Comparison of ENCODE assay signal across 8 cellular contexts in the genomic region with DNA sequence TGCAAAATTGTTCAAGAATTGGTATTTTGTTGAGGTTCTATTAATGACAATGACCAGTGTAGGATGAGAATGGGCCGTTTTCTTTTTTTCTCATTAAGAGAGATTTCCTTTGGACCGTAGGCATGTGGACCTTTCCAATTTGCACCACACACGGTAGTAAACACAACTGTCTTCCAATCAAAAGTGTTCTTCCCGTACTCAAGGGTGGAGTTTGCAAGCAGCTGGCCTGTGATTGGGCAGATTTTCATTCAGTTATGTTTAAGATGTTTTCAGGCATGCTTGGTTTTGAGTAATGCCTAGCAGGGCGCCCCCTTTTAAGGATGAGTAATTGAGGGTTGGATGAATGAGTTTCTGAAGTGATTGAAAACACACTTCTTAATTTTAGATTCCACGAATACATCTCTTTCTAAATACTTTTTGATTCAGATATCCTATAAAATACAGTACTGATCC.
DNase-seq lines count a peak whose midpoint lies in the region; ATAC-seq and TF ChIP-seq lines count a peak whose summit lies in the region.

No MANE protein-coding gene starts in this region.

- peaks cover 45% of the 10 kb centered on the region for H3K4me1 ChIP-seq in adipocyte (ENCODE audit: control insufficient read depth, insufficient read depth, low read length)

- peak overlapping the region; percentile 96 for H3K9ac ChIP-seq in adipocyte (ENCODE audit: low read length)

- H3K27ac ChIP-seq in RWPE1 = no peak overlapping the region

- POLR2A ChIA-PET in RWPE1 (lab: Yijun Ruan, JAX; ENCODE audit: low non-redundant PET) = interaction anchor here (0.6 kb wide), 1 partner anchor 76 kb away, joined by 3 read pairs; no protein-coding TSS in a partner anchor

- ATAC-seq in HG03139 (IDR thresholded peaks at IDR 0.05; ENCODE audit: unreplicated experiment) (peak; percentile 30), HG03460 (IDR thresholded peaks at IDR 0.05; ENCODE audit: unreplicated experiment) (no peak)

- no peaks in the 10 kb centered on the region for H3K27me3 ChIP-seq in adipocyte (replicated peaks; ENCODE audit: control insufficient read depth, insufficient read depth, low read length)

- DNase-seq in activated CD4-positive, alpha-beta T cell treated with anti-CD3 and anti-CD28 coated beads for 24 hours (ENCODE audit: low read depth in 2 of 2) = peak; percentile 40
- no peak for DNase-seq in activated CD4-positive, alpha-beta T cell treated with anti-CD3 and anti-CD28 coated beads for 1 hour
- DNase-seq in RWPE1 (ENCODE audit: low spot score) (peak; percentile 93), adipocyte (ENCODE audit: low read depth) (peak; percentile 79), hepatic stellate cell (ENCODE audit: low spot score) (peak; percentile 83)
- peak; percentile 29 to 56 (median 39) for DNase-seq in stimulated activated CD4-positive, alpha-beta T cell treated with anti-CD3 and anti-CD28 coated beads, Interleukin-12 subunit alpha, Interleukin-12 subunit beta, amount 100 ng/mL, for 48 hours (ENCODE audit: low read depth in 2 of 3, low spot score in 1 of 3)

- H3K4me3 ChIP-seq in adipocyte (ENCODE audit: low read length) = peak overlapping the region; percentile 83

- H3K36me3 ChIP-seq in adipocyte (ENCODE audit: control insufficient read depth, insufficient read depth, low read length, severe bottlenecking) = no peaks in the 10 kb centered on the region

- CTCF ChIA-PET in RWPE1 (lab: Yijun Ruan, JAX) = interaction anchor here (0.6 to 1.2 kb wide), 3 partner anchors 13 to 127 kb away, joined by 3 read pairs; a partner anchor contains a TSS

- TF ChIP-seq CTCF in RWPE1 (conservative IDR thresholded peaks at IDR 0.05; ENCODE audit: low read depth) = no peak

- H3K9me3 ChIP-seq in adipocyte (ENCODE audit: control insufficient read depth, low read length) = no peaks in the 10 kb centered on the region
